In genomic region chr2:3079959-3080948, GRCh38 we compare ENCODE assay signal across 18 cellular contexts.
DNase-seq lines count a peak whose midpoint lies in the region; ATAC-seq, FAIRE-seq and TF ChIP-seq lines count a peak whose summit lies in the region.
"Had no signal": no experiment of that assay in that cellular context is flagged by ENCODE, and none has a peak within 500 bp of the region (broad histone marks: within the 10 kb centered on the region; RNA-seq: fewer than 3 reads in every experiment).

No MANE protein-coding gene starts in this region.

- DNase-seq in Ammon's horn (ENCODE audit: low spot score) (peak; percentile 16), H1 (ENCODE audit: low read depth in 1 of 2, low spot score in 2 of 2) (no peak), HepG2 (ENCODE audit: low spot score) (no peak), spleen (peak; percentile 75), NCI-H446 treated with DMSO at 0.1 percent for 48 hours (lab: John Stamatoyannopoulos, UW) (no peak), H9 (no peak), hypothalamus (lab: John Stamatoyannopoulos, UW) (no peak)
- DNase-seq in activated naive CD4-positive, alpha-beta T cell (lab: John Stamatoyannopoulos, UW): no peak
- DNase-seq: BE2C; CD4-positive, alpha-beta memory T cell; DMS153; DMS79 treated with DMSO at 0.1 percent for 48 hours; EL; GDM1 had no signal

- TF ChIP-seq POLR2A in H1 (IDR thresholded peaks at IDR 0.05; ENCODE audit: control extremely low read depth in 1 of 2, low read depth in 2 of 2, low read length in 2 of 2): no peak
- TF ChIP-seq POLR2A in HepG2 (IDR thresholded peaks at IDR 0.05; ENCODE audit: insufficient read depth in 1 of 2, low read depth in 2 of 2, low read length in 2 of 2): no peak
- no peak for TF ChIP-seq POLR2A in spleen (IDR thresholded peaks at IDR 0.05)

- H4K91ac ChIP-seq in H1 (replicated peaks; ENCODE audit: insufficient read length, low read length): no peak overlapping the region
- no peak overlapping the region for H4K91ac ChIP-seq in H9 (ENCODE audit: insufficient read length, low read depth, low read length)

- H3K56ac ChIP-seq in H1 (replicated peaks; ENCODE audit: insufficient read length, low read depth, low read length): no peak overlapping the region
- no peak overlapping the region for H3K56ac ChIP-seq in H9 (ENCODE audit: insufficient read length, low read depth, low read length)

- H2AFZ ChIP-seq in H1 (ENCODE audit: low read length): no peak overlapping the region
- no peak overlapping the region for H2AFZ ChIP-seq in HepG2 (ENCODE audit: low read length)
- H2AFZ ChIP-seq in H9 (ENCODE audit: low read length): no peak overlapping the region

- no peak overlapping the region for H4K8ac ChIP-seq in H1 (ENCODE audit: extremely low read depth, insufficient read depth, low read length)
- no peak overlapping the region for H4K8ac ChIP-seq in H9 (replicated peaks; ENCODE audit: insufficient read length, low read depth, low read length)

- no peaks in the 10 kb centered on the region for H3K27me3 ChIP-seq in H1 (replicated peaks in 1 of 4; ENCODE audit: control insufficient read depth in 3 of 4, extremely low read depth in 1 of 4, insufficient read depth in 3 of 4, low read length in 3 of 4)
- peaks cover 0 to 16% of the 10 kb centered on the region in 2 experiments for H3K27me3 ChIP-seq in HepG2 (ENCODE audit: control insufficient read depth in 1 of 2, insufficient read depth in 2 of 2, low read length in 2 of 2)
- H3K27me3 ChIP-seq in spleen (replicated peaks in 1 of 7): no peaks in the 10 kb centered on the region
- no peaks in the 10 kb centered on the region for H3K27me3 ChIP-seq in H9 (ENCODE audit: insufficient read depth, low read length)
- H3K27me3 ChIP-seq: BE2C had no signal

- BruUV-seq in HepG2 (replicated peaks; lab: Mats Ljungman, UMichigan): no TSS peak

- H2AK5ac ChIP-seq in H1 (ENCODE audit: low read depth, low read length) (no peak overlapping the region), H9 (ENCODE audit: insufficient read length, low read length) (no peak overlapping the region)

- no peak for TF ChIP-seq CTCF in H1 (IDR thresholded peaks at IDR 0.05; ENCODE audit: control extremely low read depth in 1 of 3, insufficient read depth in 1 of 3, low read depth in 1 of 3, low read length in 3 of 3)
- TF ChIP-seq CTCF in HepG2 (CRISPR knock-in tag; IDR thresholded peaks at IDR 0.05): no peak
- no peak for TF ChIP-seq CTCF in spleen (IDR thresholded peaks at IDR 0.05 in 8 of 11, conservative IDR thresholded peaks at IDR 0.05 in 3 of 11)
- TF ChIP-seq CTCF in H9 (conservative IDR thresholded peaks at IDR 0.05): no peak

- H2BK12ac ChIP-seq in H1 (ENCODE audit: low read depth, low read length) (no peak overlapping the region), H9 (ENCODE audit: insufficient read length, low read depth, low read length) (no peak overlapping the region)

- H3K9ac ChIP-seq in H1 (replicated peaks in 1 of 4; ENCODE audit: extremely low read depth in 1 of 4, low read depth in 3 of 4, low read length in 3 of 4) (no peak overlapping the region), HepG2 (ENCODE audit: insufficient read depth, low read depth, low read length) (no peak overlapping the region), H9 (ENCODE audit: extremely low read depth, insufficient read length, low read length) (no peak overlapping the region)

- H2BK5ac ChIP-seq in H1 (ENCODE audit: low read depth, low read length) (no peak overlapping the region), H9 (ENCODE audit: insufficient read length, low read length) (no peak overlapping the region)

- TF ChIP-seq RAD21 in H1 (IDR thresholded peaks at IDR 0.05 in 1 of 2, conservative IDR thresholded peaks at IDR 0.05 in 1 of 2; ENCODE audit: low read depth in 2 of 2, low read length in 2 of 2): no peak
- TF ChIP-seq RAD21 in HepG2 (CRISPR knock-in tag; IDR thresholded peaks at IDR 0.05): no peak

- H3K14ac ChIP-seq in H1 (ENCODE audit: insufficient read length) (no peak overlapping the region), H9 (ENCODE audit: insufficient read depth, low read length) (no peak overlapping the region)

- H3K36me3 ChIP-seq in H1 (ENCODE audit: control insufficient read depth in 2 of 4, insufficient read depth in 4 of 4, low read length in 3 of 4) (no peaks in the 10 kb centered on the region), HepG2 (replicated peaks in 1 of 2; ENCODE audit: control insufficient read depth in 1 of 2, insufficient read depth in 2 of 2, low read length in 2 of 2) (no peaks in the 10 kb centered on the region), spleen (no peaks in the 10 kb centered on the region)
- H3K36me3 ChIP-seq: BE2C had no signal

- H3K79me2 ChIP-seq in H1 (ENCODE audit: control insufficient read depth in 1 of 2, insufficient read depth in 2 of 2, low read length in 2 of 2): no peaks in the 10 kb centered on the region
- H3K79me2 ChIP-seq in HepG2 (ENCODE audit: insufficient read depth, low read length): no peaks in the 10 kb centered on the region
- H3K79me2 ChIP-seq in H9 (ENCODE audit: insufficient read depth, low read length): no peaks in the 10 kb centered on the region

- H3K23ac ChIP-seq in H1 (ENCODE audit: insufficient read length) (no peak overlapping the region), H9 (ENCODE audit: insufficient read length, low read depth, low read length) (no peak overlapping the region)

- no peak overlapping the region for H3K18ac ChIP-seq in H1 (ENCODE audit: extremely low read depth, low read length)
- H3K18ac ChIP-seq in H9 (ENCODE audit: insufficient read length, low read depth, low read length): no peak overlapping the region

- POLR2A ChIA-PET in H1 (lab: Charles Lee; ENCODE audit: partially characterized antibody): no interaction called here
- POLR2A ChIA-PET in HepG2 (lab: Yijun Ruan, JAX): no interaction called here

- intact Hi-C loops in HepG2 (cut with micrococcal nuclease; ENCODE audit: unreplicated experiment) (no loop called here), spleen (cut with DNase I; ENCODE audit: low total_unique reads) (no loop called here)

- H2BK20ac ChIP-seq in H1 (ENCODE audit: low read length): no peak overlapping the region
- no peak overlapping the region for H2BK20ac ChIP-seq in H9 (ENCODE audit: low read depth, low read length, poor library complexity, severe bottlenecking)

- in situ Hi-C loops in HepG2 (cut with HindIII; ENCODE audit: extremely low pct_ligation_motif_present, low pct_unique_long_range_greater_than_20kb): no loop called here

- H3T11ph ChIP-seq in H9 (ENCODE audit: low read length): no peak overlapping the region

- H3K4ac ChIP-seq in H1 (replicated peaks; ENCODE audit: insufficient read length, low read depth, low read length) (no peak overlapping the region), H9 (ENCODE audit: low read depth, low read length) (no peak overlapping the region)

- WGBS in H1 (ENCODE audit: extremely low coverage in 1 of 2, insufficient coverage in 1 of 2, insufficient read length in 1 of 2, insufficient replicate concordance in 2 of 2, low coverage in 1 of 2, low lambda C conversion rate in 2 of 2, missing lambda C conversion rate in 1 of 2), 2 experiments: 96% methylated on average over 14 of the region's 14 CpGs; no CpG with 5 or more reads in 1 of the 2 experiments
- 24% methylated on average over 8 of the region's 14 CpGs for WGBS in HepG2 (ENCODE audit: low lambda C conversion rate)
- 81 to 91% (median 85%) methylated on average over 9 to 14 of the region's 14 CpGs for WGBS in spleen, 5 donors
- WGBS in H9 (ENCODE audit: extremely low coverage, insufficient read length, low lambda C conversion rate): no CpG with 5 or more reads among the region's 14 CpGs

- CTCF ChIA-PET in H1 (lab: Charles Lee; ENCODE audit: partially characterized antibody): no interaction called here
- CTCF ChIA-PET in HepG2 (lab: Yijun Ruan, JAX; ENCODE audit: low intra/inter-chr PET ratio, low total read pairs): no interaction called here

- peaks cover under 1 to 4% of the 10 kb centered on the region in 2 experiments; a peak in 2 of 5 replicates for H3K9me3 Mint-ChIP-seq in H9

- no peak overlapping the region for H3K4me3 ChIP-seq in H1 (ENCODE audit: extremely low read depth in 1 of 4, insufficient read depth in 2 of 4, low read depth in 3 of 4, low read length in 4 of 4)
- H3K4me3 ChIP-seq in HepG2 (replicated peaks in 1 of 3; ENCODE audit: insufficient read depth in 1 of 3, low read depth in 2 of 3, low read length in 3 of 3): no peak overlapping the region
- no peak overlapping the region for H3K4me3 ChIP-seq in spleen

- H2BK15ac ChIP-seq in H1 (ENCODE audit: low read length) (no peak overlapping the region), H9 (ENCODE audit: low read depth, low read length) (no peak overlapping the region)

- no peak for TF ChIP-seq EP300 in H1 (IDR thresholded peaks at IDR 0.05; ENCODE audit: borderline replicate concordance in 1 of 2, low read depth in 2 of 2, low read length in 2 of 2)
- no peak for TF ChIP-seq EP300 in HepG2 (IDR thresholded peaks at IDR 0.05; ENCODE audit: low read depth in 2 of 2, low read length in 2 of 2)
- no peak for TF ChIP-seq EP300 in HepG2 (CRISPR knock-in tag; IDR thresholded peaks at IDR 0.05; ENCODE audit: borderline replicate concordance)

- H3K23me2 ChIP-seq in H1 (ENCODE audit: low read depth, low read length): no peaks in the 10 kb centered on the region
- no peaks in the 10 kb centered on the region for H3K23me2 ChIP-seq in H9 (ENCODE audit: insufficient read length, low read depth, low read length, poor library complexity, severe bottlenecking)

- no peak overlapping the region for H4K5ac ChIP-seq in H1 (ENCODE audit: insufficient read length, low read depth, low read length)
- no peak overlapping the region for H4K5ac ChIP-seq in H9 (ENCODE audit: insufficient read length, low read depth, low read length)

- H3K27ac Mint-ChIP-seq in H9: no peak overlapping the region
- H3K27ac Mint-ChIP-seq: IgD-negative memory B cell had no signal

- ATAC-seq in HepG2: no peak
- ATAC-seq: HCT116 had no signal

- H3K4me2 ChIP-seq in H1 (ENCODE audit: insufficient read depth in 1 of 2, low read depth in 2 of 2, low read length in 2 of 2): no peak overlapping the region
- no peak overlapping the region for H3K4me2 ChIP-seq in HepG2 (ENCODE audit: low read depth, low read length)
- no peak overlapping the region for H3K4me2 ChIP-seq in H9 (ENCODE audit: insufficient read depth, insufficient read length, low read length)

- no peaks in the 10 kb centered on the region; a peak in 2 of 7 replicates for H3K36me3 Mint-ChIP-seq in H9 (ENCODE audit: insufficient read depth in 1 of 3, low read depth in 3 of 3)
- H3K36me3 Mint-ChIP-seq: IgD-negative memory B cell had no signal

- H3K4me1 ChIP-seq in H1 (replicated peaks in 1 of 4; ENCODE audit: control insufficient read depth in 3 of 4, insufficient read depth in 4 of 4, low read length in 3 of 4) (peaks cover 0 to 3% (median under 1%) of the 10 kb centered on the region in 4 experiments; a peak in 2 of 7 replicates), HepG2 (ENCODE audit: insufficient read depth, low read length) (no peaks in the 10 kb centered on the region), spleen (peaks cover 0 to 21% (median 13%) of the 10 kb centered on the region in 6 donors), H9 (ENCODE audit: insufficient read depth, low read length) (no peaks in the 10 kb centered on the region)

- H3K4me1 Mint-ChIP-seq in H9: peaks cover 5 to 9% of the 10 kb centered on the region in 2 experiments
- H3K4me1 Mint-ChIP-seq: CD4-positive, alpha-beta memory T cell had no signal

- H3K4me3 Mint-ChIP-seq in H9: no peak overlapping the region
- H3K4me3 Mint-ChIP-seq: CD4-positive, alpha-beta memory T cell; IgD-negative memory B cell had no signal

- H2BK120ac ChIP-seq in H1 (replicated peaks; ENCODE audit: low read depth, low read length): no peak overlapping the region
- H2BK120ac ChIP-seq in H9 (ENCODE audit: low read depth, low read length, poor library complexity, severe bottlenecking): no peak overlapping the region

- no peaks in the 10 kb centered on the region for H3K79me1 ChIP-seq in H1 (ENCODE audit: low read depth, low read length)
- no peaks in the 10 kb centered on the region for H3K79me1 ChIP-seq in H9 (ENCODE audit: insufficient read depth, low read depth, low read length, poor library complexity, severe bottlenecking)

- FAIRE-seq in H1 (lab: Jason Lieb, UNC) (no peak), HepG2 (lab: Jason Lieb, UNC) (no peak)
- FAIRE-seq: GM19239 had no signal

- no peaks in the 10 kb centered on the region for H3K9me3 ChIP-seq in H1 (ENCODE audit: insufficient read depth in 2 of 2, low read depth in 1 of 2, low read length in 1 of 2)
- no peaks in the 10 kb centered on the region for H3K9me3 ChIP-seq in HepG2 (ENCODE audit: low read length)
- no peaks in the 10 kb centered on the region for H3K9me3 ChIP-seq in spleen
- no peaks in the 10 kb centered on the region for H3K9me3 ChIP-seq in H9 (ENCODE audit: control insufficient read depth, low read depth, low read length)
- H3K9me3 ChIP-seq: BE2C had no signal

- H4K20me1 ChIP-seq in H1 (replicated peaks in 1 of 2; ENCODE audit: control insufficient read depth in 1 of 2, insufficient read depth in 2 of 2, low read length in 2 of 2) (no peaks in the 10 kb centered on the region), HepG2 (ENCODE audit: insufficient read depth, low read length) (no peaks in the 10 kb centered on the region), H9 (ENCODE audit: control insufficient read depth, insufficient read depth, insufficient read length) (no peaks in the 10 kb centered on the region)

- H3K27me3 Mint-ChIP-seq in H9 (ENCODE audit: low read depth): peaks cover 10% of the 10 kb centered on the region

- H3K27ac ChIP-seq in H1 (ENCODE audit: low read depth, low read length) (no peak overlapping the region), HepG2 (ENCODE audit: extremely low read length, insufficient read depth, low read length) (no peak overlapping the region), spleen (peak overlapping the region in 6 of 8 donors; percentile 25 to 84 (median 60)), H9 (ENCODE audit: insufficient read length, low read depth, low read length) (no peak overlapping the region)
- H3K27ac ChIP-seq: C4-2B had no signal

Comparison
In these comparisons a context has a peak if more than half of its experiments do, and no peak if none do; other contexts are left out.
1. DNase-seq: peak in Ammon's horn (single experiment) and spleen (single experiment); none in H1 (0 of 2), HepG2 (single experiment), NCI-H446 treated with DMSO at 0.1 percent for 48 hours (single experiment), H9 (single experiment), activated naive CD4-positive, alpha-beta T cell (0 of 4) and hypothalamus (0 of 51).
2. H3K27ac ChIP-seq: peak in spleen (6 of 8); none in H1 (single experiment), HepG2 (single experiment) and H9 (single experiment).